ENCODE assay signal across 8 cellular contexts in genomic region chr3:58305882-58306661, GRCh38. TPM values are rescaled to one million over a fixed set of nuclear protein-coding genes. Genes with fewer than 3 reads are reported as not detected.
A peak's percentile ranks its signal among the peaks of the same experiment; 100 is the strongest.
DNase-seq lines count a peak whose midpoint lies in the region; ATAC-seq lines count a peak whose summit lies in the region.

Gene HTD2 (plus strand): TSS chr3:58306520. CDS start chr3:58317614, 11,094 bp downstream.
Gene RPP14 (plus strand): TSS chr3:58306245. CDS start chr3:58310330, 4,085 bp downstream.

- peak; percentile 85 for ATAC-seq in GM21529 (IDR thresholded peaks at IDR 0.05; ENCODE audit: unreplicated experiment)

- H3K27me3 ChIP-seq in mononuclear cell (ENCODE audit: insufficient read depth, low read length), result peaks cover 8% of the 10 kb centered on the region

- peaks cover 2% of the 10 kb centered on the region for H3K27me3 Mint-ChIP-seq in IgD-negative memory B cell

- DNase-seq in DMS53 (lab: John Stamatoyannopoulos, UW) (peak; percentile 91), OCI-M1 (lab: John Stamatoyannopoulos, UW) (peak; percentile 99), activated T-cell treated with anti-CD3 and anti-CD28 coated beads for 4 hours (peak; percentile 98), epidermal melanocyte (ENCODE audit: insufficient read length, low spot score) (peak; percentile 81)
- DNase-seq in stimulated activated CD8-positive, alpha-beta memory T cell treated with anti-CD3 and anti-CD28 coated beads, Interleukin-4, amount 100 ng/mL, for 1 hour (ENCODE audit: low read depth in 2 of 2, low spot score in 1 of 2), result peak; percentile 98

- H3K4me1 ChIP-seq in mononuclear cell (ENCODE audit: insufficient read depth, low read length), result peaks cover 25% of the 10 kb centered on the region

- peaks cover 0 to 4% (median 0%) of the 10 kb centered on the region in 3 donors for H3K9me3 Mint-ChIP-seq in IgD-negative memory B cell

- H3K4me1 Mint-ChIP-seq in IgD-negative memory B cell, result peaks cover 12 to 31% (median 25%) of the 10 kb centered on the region in 3 donors

- H3K4me3 ChIP-seq in mononuclear cell (ENCODE audit: low read length), result peak within 1 kb of the TSS; percentile 93

- H3K27ac Mint-ChIP-seq in IgD-negative memory B cell, result peak within 1 kb of the TSS; percentile 95 to 100 (median 99)

- peak within 1 kb of the TSS; percentile 94 to 100 (median 98) for H3K4me3 Mint-ChIP-seq in IgD-negative memory B cell

- H3K9me3 ChIP-seq in mononuclear cell (ENCODE audit: low read depth, low read length), result peaks cover 4% of the 10 kb centered on the region

- H3K36me3 Mint-ChIP-seq in IgD-negative memory B cell, result peaks cover 3% of the 10 kb centered on the region

RNA-seq across cellular contexts. Expression of gene HTD2, which starts in this region (rescaled TPM):
- polyA plus RNA-seq in IgD-negative memory B cell, result 21.1 TPM
- 11.6 TPM for total RNA-seq in mononuclear cell

RNA-seq across cellular contexts. Expression of gene RPP14, which starts in this region (rescaled TPM):
- polyA plus RNA-seq in IgD-negative memory B cell, result 9.9 TPM
- 10.2 TPM for total RNA-seq in mononuclear cell

Comparison
In these comparisons a context has a peak if more than half of its experiments do, and no peak if none do; other contexts are left out.
1. Peak in every context shown above with its lines: DNase-seq, ATAC-seq and H3K4me3 ChIP-seq.